Comparison of ENCODE assay signal across 9 cellular contexts in the genomic region with DNA sequence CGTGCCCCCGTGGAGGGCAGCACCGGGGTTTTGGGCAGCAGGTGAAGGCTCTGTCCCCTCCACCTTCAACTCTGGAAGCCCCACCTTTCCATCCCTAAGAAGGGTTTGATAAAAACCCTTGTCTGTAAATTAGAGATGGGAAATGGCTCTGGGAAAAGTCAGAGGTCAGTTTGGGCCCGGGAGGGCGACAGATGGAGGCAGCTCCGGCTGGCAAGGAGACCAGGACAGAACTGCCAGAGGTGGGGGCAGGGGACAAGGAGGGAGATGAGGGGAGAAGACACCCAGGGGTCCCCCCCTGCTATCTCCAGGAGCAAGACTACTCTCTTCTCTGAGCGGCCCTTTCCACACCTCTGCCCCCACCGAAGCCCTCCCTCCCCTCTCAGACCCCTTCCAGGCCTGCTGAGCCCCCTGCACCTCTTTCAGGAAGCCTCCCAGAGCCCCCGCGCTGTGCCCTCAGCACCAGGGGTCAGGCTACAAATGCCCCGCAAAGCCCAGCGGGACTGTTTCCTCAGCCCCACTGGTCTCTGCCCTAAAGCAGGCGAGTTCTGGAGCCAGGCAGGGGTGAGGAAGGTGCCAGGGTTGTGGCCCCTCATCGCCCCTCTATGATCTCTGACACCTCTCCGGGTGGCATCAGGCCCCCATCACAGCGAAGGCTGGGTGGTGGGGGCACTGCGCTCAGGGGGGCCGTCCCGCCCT. TPM values are rescaled to one million over a fixed set of nuclear protein-coding genes. Genes with fewer than 3 reads are reported as not detected.
DNase-seq lines count a peak whose midpoint lies in the region; ATAC-seq and TF ChIP-seq lines count a peak whose summit lies in the region.
"Had no signal": no experiment of that assay in that cellular context is flagged by ENCODE, and none has a peak within 500 bp of the region (broad histone marks: within the 10 kb centered on the region; RNA-seq: fewer than 3 reads in every experiment).

No MANE protein-coding gene starts in this region.

- no peak overlapping the region for H3K9ac ChIP-seq in iPS-15b (ENCODE audit: low read depth, low read length)

- H3K36me3 ChIP-seq in HEK293 (ENCODE audit: control insufficient read depth in 2 of 2, insufficient read depth in 1 of 2, low read length in 2 of 2) (no peaks in the 10 kb centered on the region), iPS-15b (ENCODE audit: control insufficient read depth, insufficient read depth, low read length) (no peaks in the 10 kb centered on the region)

- no peak for DNase-seq in stimulated activated naive CD8-positive, alpha-beta T cell treated with anti-CD3 and anti-CD28 coated beads, Interleukin-15, Interleukin-2, amounts not matched to agents 100 U/mL and 50 U/mL, for 24 hours
- DNase-seq in occipital lobe (lab: John Stamatoyannopoulos, UW) (no peak), NCI-H2227 (lab: John Stamatoyannopoulos, UW; ENCODE audit: unreplicated experiment) (no peak)

- H3K27ac ChIP-seq in HEK293 (ENCODE audit: extremely low read depth, low read depth, low read length), result peak overlapping the region; percentile 79; the same call in 1 of the 2 replicates
- H3K27ac ChIP-seq: epithelial cell of prostate had no signal

- no peak for TF ChIP-seq CTCF in HEK293 (tag by site-specific recombination; IDR thresholded peaks at IDR 0.05)
- no peak for TF ChIP-seq CTCF in WI38 (IDR thresholded peaks at IDR 0.05; ENCODE audit: low read depth, low read length)

- H3K9me3 ChIP-seq in HEK293 (ENCODE audit: control insufficient read depth, insufficient read depth, low read depth, low read length) (no peaks in the 10 kb centered on the region), iPS-15b (ENCODE audit: control insufficient read depth, insufficient read depth, low read length) (no peaks in the 10 kb centered on the region)

- ATAC-seq in stimulated activated naive CD8-positive, alpha-beta T cell treated with anti-CD3 and anti-CD28 coated beads, Interleukin-15, Interleukin-2, amounts not matched to agents 100 U/mL and 50 U/mL, for 24 hours, result peak; percentile 9
- ATAC-seq in GM18498 (IDR thresholded peaks at IDR 0.05; ENCODE audit: unreplicated experiment) (no peak), GM19351 (IDR thresholded peaks at IDR 0.05; ENCODE audit: unreplicated experiment) (no peak)

- peaks cover 6% of the 10 kb centered on the region for H3K27me3 ChIP-seq in iPS-15b (ENCODE audit: control insufficient read depth, insufficient read depth, low read length)

- H3K4me1 ChIP-seq in HEK293 (ENCODE audit: control insufficient read depth, insufficient read depth, low read length), result no peaks in the 10 kb centered on the region; the same call in 1 of the 2 replicates
- H3K4me1 ChIP-seq in iPS-15b (ENCODE audit: control insufficient read depth, insufficient read depth, low read length), result peaks cover 2% of the 10 kb centered on the region

- H3K4me3 ChIP-seq in HEK293 (ENCODE audit: low read depth, low read length) (peak overlapping the region; percentile 47; the same call in 1 of the 2 replicates), WI38 (ENCODE audit: low read depth, low read length) (peak overlapping the region; percentile 72), iPS-15b (ENCODE audit: low read depth, low read length) (peak overlapping the region; percentile 61)

- CTCF ChIA-PET in HEK293 (lab: Yijun Ruan, JAX), result no interaction called here

- POLR2A ChIA-PET in HEK293 (lab: Yijun Ruan, JAX), result interaction anchor here (0.8 kb wide), 1 partner anchor 107 kb away, joined by 4 read pairs; no protein-coding TSS in a partner anchor

TF ChIP-seq in HEK293, 187 proteins besides CTCF, POLR2A, EP300 and RAD21 (continues in another document):
- TF ChIP-seq, protein P1, sequence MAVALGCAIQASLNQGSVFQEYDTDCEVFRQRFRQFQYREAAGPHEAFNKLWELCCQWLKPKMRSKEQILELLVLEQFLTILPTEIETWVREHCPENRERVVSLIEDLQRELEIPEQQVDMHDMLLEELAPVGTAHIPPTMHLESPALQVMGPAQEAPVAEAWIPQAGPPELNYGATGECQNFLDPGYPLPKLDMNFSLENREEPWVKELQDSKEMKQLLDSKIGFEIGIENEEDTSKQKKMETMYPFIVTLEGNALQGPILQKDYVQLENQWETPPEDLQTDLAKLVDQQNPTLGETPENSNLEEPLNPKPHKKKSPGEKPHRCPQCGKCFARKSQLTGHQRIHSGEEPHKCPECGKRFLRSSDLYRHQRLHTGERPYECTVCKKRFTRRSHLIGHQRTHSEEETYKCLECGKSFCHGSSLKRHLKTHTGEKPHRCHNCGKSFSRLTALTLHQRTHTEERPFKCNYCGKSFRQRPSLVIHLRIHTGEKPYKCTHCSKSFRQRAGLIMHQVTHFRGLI (tag by site-specific recombination; IDR thresholded peaks at IDR 0.05), result 0 out of 2 replicates have a peak, but pooled peaks have one; percentile 54
- TF ChIP-seq, protein P2, sequence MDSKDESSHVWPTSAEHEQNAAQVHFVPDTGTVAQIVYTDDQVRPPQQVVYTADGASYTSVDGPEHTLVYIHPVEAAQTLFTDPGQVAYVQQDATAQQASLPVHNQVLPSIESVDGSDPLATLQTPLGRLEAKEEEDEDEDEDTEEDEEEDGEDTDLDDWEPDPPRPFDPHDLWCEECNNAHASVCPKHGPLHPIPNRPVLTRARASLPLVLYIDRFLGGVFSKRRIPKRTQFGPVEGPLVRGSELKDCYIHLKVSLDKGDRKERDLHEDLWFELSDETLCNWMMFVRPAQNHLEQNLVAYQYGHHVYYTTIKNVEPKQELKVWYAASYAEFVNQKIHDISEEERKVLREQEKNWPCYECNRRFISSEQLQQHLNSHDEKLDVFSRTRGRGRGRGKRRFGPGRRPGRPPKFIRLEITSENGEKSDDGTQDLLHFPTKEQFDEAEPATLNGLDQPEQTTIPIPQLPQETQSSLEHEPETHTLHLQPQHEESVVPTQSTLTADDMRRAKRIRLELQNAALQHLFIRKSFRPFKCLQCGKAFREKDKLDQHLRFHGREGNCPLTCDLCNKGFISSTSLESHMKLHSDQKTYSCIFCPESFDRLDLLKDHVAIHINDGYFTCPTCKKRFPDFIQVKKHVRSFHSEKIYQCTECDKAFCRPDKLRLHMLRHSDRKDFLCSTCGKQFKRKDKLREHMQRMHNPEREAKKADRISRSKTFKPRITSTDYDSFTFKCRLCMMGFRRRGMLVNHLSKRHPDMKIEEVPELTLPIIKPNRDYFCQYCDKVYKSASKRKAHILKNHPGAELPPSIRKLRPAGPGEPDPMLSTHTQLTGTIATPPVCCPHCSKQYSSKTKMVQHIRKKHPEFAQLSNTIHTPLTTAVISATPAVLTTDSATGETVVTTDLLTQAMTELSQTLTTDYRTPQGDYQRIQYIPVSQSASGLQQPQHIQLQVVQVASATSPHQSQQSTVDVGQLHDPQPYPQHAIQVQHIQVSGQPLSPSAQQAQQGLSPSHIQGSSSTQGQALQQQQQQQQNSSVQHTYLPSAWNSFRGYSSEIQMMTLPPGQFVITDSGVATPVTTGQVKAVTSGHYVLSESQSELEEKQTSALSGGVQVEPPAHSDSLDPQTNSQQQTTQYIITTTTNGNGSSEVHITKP (tag by site-specific recombination; IDR thresholded peaks at IDR 0.05), result no peak
- TF ChIP-seq, protein P3, sequence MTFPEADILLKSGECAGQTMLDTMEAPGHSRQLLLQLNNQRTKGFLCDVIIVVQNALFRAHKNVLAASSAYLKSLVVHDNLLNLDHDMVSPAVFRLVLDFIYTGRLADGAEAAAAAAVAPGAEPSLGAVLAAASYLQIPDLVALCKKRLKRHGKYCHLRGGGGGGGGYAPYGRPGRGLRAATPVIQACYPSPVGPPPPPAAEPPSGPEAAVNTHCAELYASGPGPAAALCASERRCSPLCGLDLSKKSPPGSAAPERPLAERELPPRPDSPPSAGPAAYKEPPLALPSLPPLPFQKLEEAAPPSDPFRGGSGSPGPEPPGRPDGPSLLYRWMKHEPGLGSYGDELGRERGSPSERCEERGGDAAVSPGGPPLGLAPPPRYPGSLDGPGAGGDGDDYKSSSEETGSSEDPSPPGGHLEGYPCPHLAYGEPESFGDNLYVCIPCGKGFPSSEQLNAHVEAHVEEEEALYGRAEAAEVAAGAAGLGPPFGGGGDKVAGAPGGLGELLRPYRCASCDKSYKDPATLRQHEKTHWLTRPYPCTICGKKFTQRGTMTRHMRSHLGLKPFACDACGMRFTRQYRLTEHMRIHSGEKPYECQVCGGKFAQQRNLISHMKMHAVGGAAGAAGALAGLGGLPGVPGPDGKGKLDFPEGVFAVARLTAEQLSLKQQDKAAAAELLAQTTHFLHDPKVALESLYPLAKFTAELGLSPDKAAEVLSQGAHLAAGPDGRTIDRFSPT (tag by site-specific recombination; IDR thresholded peaks at IDR 0.05), result peak; percentile 85; the same call in 1 of the 2 replicates
- no peak for TF ChIP-seq GLI4 (tag by site-specific recombination; IDR thresholded peaks at IDR 0.05)
- TF ChIP-seq ZNF654 (tag by site-specific recombination; IDR thresholded peaks at IDR 0.05; ENCODE audit: low read depth), result no peak
- TF ChIP-seq, protein P4, sequence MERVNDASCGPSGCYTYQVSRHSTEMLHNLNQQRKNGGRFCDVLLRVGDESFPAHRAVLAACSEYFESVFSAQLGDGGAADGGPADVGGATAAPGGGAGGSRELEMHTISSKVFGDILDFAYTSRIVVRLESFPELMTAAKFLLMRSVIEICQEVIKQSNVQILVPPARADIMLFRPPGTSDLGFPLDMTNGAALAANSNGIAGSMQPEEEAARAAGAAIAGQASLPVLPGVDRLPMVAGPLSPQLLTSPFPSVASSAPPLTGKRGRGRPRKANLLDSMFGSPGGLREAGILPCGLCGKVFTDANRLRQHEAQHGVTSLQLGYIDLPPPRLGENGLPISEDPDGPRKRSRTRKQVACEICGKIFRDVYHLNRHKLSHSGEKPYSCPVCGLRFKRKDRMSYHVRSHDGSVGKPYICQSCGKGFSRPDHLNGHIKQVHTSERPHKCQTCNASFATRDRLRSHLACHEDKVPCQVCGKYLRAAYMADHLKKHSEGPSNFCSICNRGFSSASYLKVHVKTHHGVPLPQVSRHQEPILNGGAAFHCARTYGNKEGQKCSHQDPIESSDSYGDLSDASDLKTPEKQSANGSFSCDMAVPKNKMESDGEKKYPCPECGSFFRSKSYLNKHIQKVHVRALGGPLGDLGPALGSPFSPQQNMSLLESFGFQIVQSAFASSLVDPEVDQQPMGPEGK (tag by site-specific recombination; IDR thresholded peaks at IDR 0.05), result peak; percentile 94; the same call in 1 of the 2 replicates
- peak; percentile 19; the same call in 1 of the 2 replicates for TF ChIP-seq ZNF10 (tag by site-specific recombination; IDR thresholded peaks at IDR 0.05)
- TF ChIP-seq ZNF555 (tag by site-specific recombination; conservative IDR thresholded peaks at IDR 0.05), result no peak

RNA-seq across cellular contexts. Expression of a gene that starts 1.0 kb away (rescaled TPM):
- total RNA-seq in occipital lobe, result 11.9 TPM
